4 cellular contexts compared by ENCODE assay signal in the genomic region with DNA sequence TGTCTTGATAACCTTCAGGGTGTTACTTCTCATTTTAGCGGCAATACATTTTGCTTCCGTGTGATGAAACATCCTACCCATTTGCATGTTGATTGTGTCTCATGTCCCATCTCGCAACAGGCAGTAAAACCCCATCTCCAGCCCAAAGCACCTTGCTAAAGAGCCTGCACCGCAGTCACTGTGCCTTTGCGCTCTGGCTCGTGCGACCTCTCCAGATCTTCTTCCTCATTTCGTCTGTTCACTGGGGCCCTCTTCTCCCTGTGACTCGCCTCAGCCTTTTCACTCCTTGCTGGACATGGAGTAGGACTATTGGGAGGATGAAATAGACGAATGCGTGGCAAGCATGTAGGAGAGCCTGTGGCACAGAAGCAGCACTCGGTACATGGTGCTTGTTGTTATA. TPM values are rescaled to one million over a fixed set of nuclear protein-coding genes. Genes with fewer than 3 reads are reported as not detected.
"Had no signal": no experiment of that assay in that cellular context is flagged by ENCODE, and none has a peak within 500 bp of the region (broad histone marks: within the 10 kb centered on the region; RNA-seq: fewer than 3 reads in every experiment).

No MANE protein-coding gene starts in this region.

RNA-seq across cellular contexts. Expression of a gene that starts 57.9 kb away (rescaled TPM):
- total RNA-seq: K562, M059J, PC-3, SK-MEL-5 had no signal
